1 cellular context compared by ENCODE assay signal in the genomic region with DNA sequence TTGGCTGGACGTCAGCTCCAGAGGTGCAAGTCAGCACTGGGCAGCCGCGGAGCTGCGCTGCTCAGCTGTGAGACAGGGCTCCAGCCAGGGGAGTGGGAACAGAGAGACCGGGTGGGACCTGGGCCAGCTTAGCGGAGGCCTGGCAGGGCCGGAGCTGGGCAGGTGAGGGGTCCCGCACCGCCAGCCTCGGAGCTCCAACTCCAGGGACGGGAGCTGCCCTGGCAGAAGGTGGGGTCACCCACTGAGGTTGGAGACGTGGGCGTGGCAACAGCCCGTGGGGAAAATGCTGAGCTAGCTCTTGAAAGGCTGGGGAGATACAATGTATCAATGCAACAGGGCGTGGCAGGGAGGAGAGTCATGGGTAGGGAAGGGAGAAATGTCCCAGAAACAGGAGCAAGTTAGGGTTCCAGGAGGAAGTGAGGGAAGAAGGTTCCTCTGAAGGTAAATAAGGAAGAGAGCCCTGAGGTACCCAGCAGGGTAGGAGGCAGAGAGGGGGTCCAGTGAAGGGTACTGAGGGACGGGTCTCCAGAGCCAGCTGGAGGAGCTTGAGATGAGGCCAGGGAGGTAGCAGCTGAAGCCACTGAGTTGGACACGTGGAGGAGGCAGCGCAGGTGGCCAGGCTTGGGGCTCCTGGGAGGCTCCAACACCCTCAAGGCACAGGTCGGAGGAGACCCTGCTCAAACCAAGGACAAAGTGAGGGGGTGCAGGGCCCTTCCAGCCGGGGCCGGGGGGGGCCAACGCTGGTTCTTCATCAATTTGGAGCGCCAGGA.
A peak's percentile ranks its signal among the peaks of the same experiment; 100 is the strongest.
TF ChIP-seq lines count a peak whose summit lies in the region.

No MANE protein-coding gene starts in this region.

TF ChIP-seq in HEK293, 187 proteins besides CTCF, POLR2A, EP300 and RAD21 (continued from another document):
- TF ChIP-seq, protein P1, sequence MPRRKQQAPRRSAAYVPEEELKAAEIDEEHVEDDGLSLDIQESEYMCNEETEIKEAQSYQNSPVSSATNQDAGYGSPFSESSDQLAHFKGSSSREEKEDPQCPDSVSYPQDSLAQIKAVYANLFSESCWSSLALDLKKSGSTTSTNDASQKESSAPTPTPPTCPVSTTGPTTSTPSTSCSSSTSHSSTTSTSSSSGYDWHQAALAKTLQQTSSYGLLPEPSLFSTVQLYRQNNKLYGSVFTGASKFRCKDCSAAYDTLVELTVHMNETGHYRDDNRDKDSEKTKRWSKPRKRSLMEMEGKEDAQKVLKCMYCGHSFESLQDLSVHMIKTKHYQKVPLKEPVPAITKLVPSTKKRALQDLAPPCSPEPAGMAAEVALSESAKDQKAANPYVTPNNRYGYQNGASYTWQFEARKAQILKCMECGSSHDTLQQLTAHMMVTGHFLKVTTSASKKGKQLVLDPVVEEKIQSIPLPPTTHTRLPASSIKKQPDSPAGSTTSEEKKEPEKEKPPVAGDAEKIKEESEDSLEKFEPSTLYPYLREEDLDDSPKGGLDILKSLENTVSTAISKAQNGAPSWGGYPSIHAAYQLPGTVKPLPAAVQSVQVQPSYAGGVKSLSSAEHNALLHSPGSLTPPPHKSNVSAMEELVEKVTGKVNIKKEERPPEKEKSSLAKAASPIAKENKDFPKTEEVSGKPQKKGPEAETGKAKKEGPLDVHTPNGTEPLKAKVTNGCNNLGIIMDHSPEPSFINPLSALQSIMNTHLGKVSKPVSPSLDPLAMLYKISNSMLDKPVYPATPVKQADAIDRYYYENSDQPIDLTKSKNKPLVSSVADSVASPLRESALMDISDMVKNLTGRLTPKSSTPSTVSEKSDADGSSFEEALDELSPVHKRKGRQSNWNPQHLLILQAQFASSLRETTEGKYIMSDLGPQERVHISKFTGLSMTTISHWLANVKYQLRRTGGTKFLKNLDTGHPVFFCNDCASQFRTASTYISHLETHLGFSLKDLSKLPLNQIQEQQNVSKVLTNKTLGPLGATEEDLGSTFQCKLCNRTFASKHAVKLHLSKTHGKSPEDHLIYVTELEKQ (tag by site-specific recombination; IDR thresholded peaks at IDR 0.05; ENCODE audit: borderline replicate concordance): no peak
- TF ChIP-seq ZNF404 (tag by site-specific recombination; IDR thresholded peaks at IDR 0.05) (no peak), KLF1 (tag by site-specific recombination; IDR thresholded peaks at IDR 0.05) (peak; percentile 75), ZNF501 (tag by site-specific recombination; IDR thresholded peaks at IDR 0.05) (no peak), ZNF777 (tag by site-specific recombination; IDR thresholded peaks at IDR 0.05; ENCODE audit: borderline replicate concordance) (no peak), ZNF555 (tag by site-specific recombination; conservative IDR thresholded peaks at IDR 0.05) (no peak), ZBTB48 (tag by site-specific recombination; IDR thresholded peaks at IDR 0.05) (peak; percentile 41; the same call in 1 of the 2 replicates), ZBTB7A (tag by site-specific recombination; IDR thresholded peaks at IDR 0.05; ENCODE audit: low read depth) (no peak), ZNF48 (tag by site-specific recombination; IDR thresholded peaks at IDR 0.05) (no peak), KLF7 (tag by site-specific recombination; IDR thresholded peaks at IDR 0.05; ENCODE audit: borderline replicate concordance) (peak; percentile 75; the same call in 1 of the 2 replicates), ZNF544 (tag by site-specific recombination; IDR thresholded peaks at IDR 0.05) (no peak), ZNF510 (tag by site-specific recombination; IDR thresholded peaks at IDR 0.05; ENCODE audit: insufficient replicate concordance) (no peak), ZNF366 (tag by site-specific recombination; conservative IDR thresholded peaks at IDR 0.05) (0 out of 2 replicates have a peak, but pooled peaks have one; percentile 19), ZBTB20 (tag by site-specific recombination; IDR thresholded peaks at IDR 0.05) (no peak), ZNF548 (tag by site-specific recombination; IDR thresholded peaks at IDR 0.05) (no peak), ZNF776 (tag by site-specific recombination; IDR thresholded peaks at IDR 0.05; ENCODE audit: borderline replicate concordance) (no peak)
- TF ChIP-seq, protein P2, sequence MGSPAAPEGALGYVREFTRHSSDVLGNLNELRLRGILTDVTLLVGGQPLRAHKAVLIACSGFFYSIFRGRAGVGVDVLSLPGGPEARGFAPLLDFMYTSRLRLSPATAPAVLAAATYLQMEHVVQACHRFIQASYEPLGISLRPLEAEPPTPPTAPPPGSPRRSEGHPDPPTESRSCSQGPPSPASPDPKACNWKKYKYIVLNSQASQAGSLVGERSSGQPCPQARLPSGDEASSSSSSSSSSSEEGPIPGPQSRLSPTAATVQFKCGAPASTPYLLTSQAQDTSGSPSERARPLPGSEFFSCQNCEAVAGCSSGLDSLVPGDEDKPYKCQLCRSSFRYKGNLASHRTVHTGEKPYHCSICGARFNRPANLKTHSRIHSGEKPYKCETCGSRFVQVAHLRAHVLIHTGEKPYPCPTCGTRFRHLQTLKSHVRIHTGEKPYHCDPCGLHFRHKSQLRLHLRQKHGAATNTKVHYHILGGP (tag by site-specific recombination; IDR thresholded peaks at IDR 0.05): no peak
